ENCODE assay signal across 1 cellular context in genomic region chr14:103296007-103296406, GRCh38.
TF ChIP-seq lines count a peak whose summit lies in the region.

No MANE protein-coding gene starts in this region.

TF ChIP-seq in K562, 482 proteins besides CTCF, POLR2A, EP300 and RAD21 (continued from another document):
- TF ChIP-seq PRDM10 (IDR thresholded peaks at IDR 0.05; ENCODE audit: partially characterized antibody) (peak; percentile 34), FOXK2 (conservative IDR thresholded peaks at IDR 0.05 in 1 of 2, IDR thresholded peaks at IDR 0.05 in 1 of 2; ENCODE audit: low read depth in 2 of 2) (0 out of 4 replicates have a peak, but pooled peaks of 1 of the 2 experiments have one; percentile 30), ZNF780A (CRISPR knock-in tag; IDR thresholded peaks at IDR 0.05) (no peak), MEIS2 (IDR thresholded peaks at IDR 0.05; ENCODE audit: partially characterized antibody) (peak; percentile 29), SRSF7 (optimal IDR thresholded peaks at IDR 0.05; ENCODE audit: low read depth, low read length) (no peak), FOSL1 (tag; conservative IDR thresholded peaks at IDR 0.05) (peak; percentile 75)
